Comparison of ENCODE assay signal across 1 cellular context in genomic region chr16:29899516-29900101, GRCh38.
TF ChIP-seq lines count a peak whose summit lies in the region.

Gene SEZ6L2, minus strand, starts transcription at chr16:29899550. Its CDS starts 531 bp downstream, at chr16:29899019.

TF ChIP-seq in HepG2, 621 proteins besides CTCF, POLR2A, EP300 and RAD21 (continued from another document and continues in another):
- TF ChIP-seq, protein P1, sequence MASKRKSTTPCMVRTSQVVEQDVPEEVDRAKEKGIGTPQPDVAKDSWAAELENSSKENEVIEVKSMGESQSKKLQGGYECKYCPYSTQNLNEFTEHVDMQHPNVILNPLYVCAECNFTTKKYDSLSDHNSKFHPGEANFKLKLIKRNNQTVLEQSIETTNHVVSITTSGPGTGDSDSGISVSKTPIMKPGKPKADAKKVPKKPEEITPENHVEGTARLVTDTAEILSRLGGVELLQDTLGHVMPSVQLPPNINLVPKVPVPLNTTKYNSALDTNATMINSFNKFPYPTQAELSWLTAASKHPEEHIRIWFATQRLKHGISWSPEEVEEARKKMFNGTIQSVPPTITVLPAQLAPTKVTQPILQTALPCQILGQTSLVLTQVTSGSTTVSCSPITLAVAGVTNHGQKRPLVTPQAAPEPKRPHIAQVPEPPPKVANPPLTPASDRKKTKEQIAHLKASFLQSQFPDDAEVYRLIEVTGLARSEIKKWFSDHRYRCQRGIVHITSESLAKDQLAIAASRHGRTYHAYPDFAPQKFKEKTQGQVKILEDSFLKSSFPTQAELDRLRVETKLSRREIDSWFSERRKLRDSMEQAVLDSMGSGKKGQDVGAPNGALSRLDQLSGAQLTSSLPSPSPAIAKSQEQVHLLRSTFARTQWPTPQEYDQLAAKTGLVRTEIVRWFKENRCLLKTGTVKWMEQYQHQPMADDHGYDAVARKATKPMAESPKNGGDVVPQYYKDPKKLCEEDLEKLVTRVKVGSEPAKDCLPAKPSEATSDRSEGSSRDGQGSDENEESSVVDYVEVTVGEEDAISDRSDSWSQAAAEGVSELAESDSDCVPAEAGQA (IDR thresholded peaks at IDR 0.05; ENCODE audit: low read depth): no peak
- TF ChIP-seq, protein P1 (CRISPR knock-in tag; IDR thresholded peaks at IDR 0.05; ENCODE audit: borderline replicate concordance): peak; percentile 99; the same call in 1 of the 2 replicates
- TF ChIP-seq ZSCAN21 (CRISPR knock-in tag; IDR thresholded peaks at IDR 0.05; ENCODE audit: borderline replicate concordance) (no peak; the same call in 1 of the 2 replicates), PAF1 (CRISPR knock-in tag; IDR thresholded peaks at IDR 0.05) (no peak), BCLAF1 (IDR thresholded peaks at IDR 0.05) (no peak), HMGA1 (CRISPR knock-in tag; conservative IDR thresholded peaks at IDR 0.05) (no peak), GATAD1 (CRISPR knock-in tag; IDR thresholded peaks at IDR 0.05) (peak; percentile 52; the same call in 1 of the 2 replicates), TMF1 (CRISPR knock-in tag; IDR thresholded peaks at IDR 0.05; ENCODE audit: low read depth) (peak; percentile 95; the same call in 1 of the 2 replicates), NCOR1 (IDR thresholded peaks at IDR 0.05; ENCODE audit: borderline replicate concordance, low read length) (no peak; the same call in 1 of the 2 replicates), ELF1 (CRISPR knock-in tag; IDR thresholded peaks at IDR 0.05) (no peak), CBFB (CRISPR knock-in tag; IDR thresholded peaks at IDR 0.05) (no peak; the same call in 1 of the 2 replicates), SALL1 (CRISPR knock-in tag; IDR thresholded peaks at IDR 0.05) (no peak; the same call in 1 of the 2 replicates), SMAD9 (CRISPR knock-in tag; IDR thresholded peaks at IDR 0.05) (no peak), ZNF101 (CRISPR knock-in tag; IDR thresholded peaks at IDR 0.05; ENCODE audit: borderline replicate concordance, low read depth) (no peak), POGK (CRISPR knock-in tag; conservative IDR thresholded peaks at IDR 0.05) (0 out of 2 replicates have a peak, but pooled peaks have one; percentile 95), ZNF749 (CRISPR knock-in tag; IDR thresholded peaks at IDR 0.05; ENCODE audit: borderline replicate concordance) (no peak; the same call in 1 of the 2 replicates), SNRNP70 (IDR thresholded peaks at IDR 0.05; ENCODE audit: low read depth, low read length) (no peak), ZNF792 (CRISPR knock-in tag; IDR thresholded peaks at IDR 0.05) (0 out of 2 replicates have a peak, but pooled peaks have one; percentile 63), PHF20 (CRISPR knock-in tag; IDR thresholded peaks at IDR 0.05) (no peak; the same call in 1 of the 2 replicates), ETV5 (CRISPR knock-in tag; IDR thresholded peaks at IDR 0.05; ENCODE audit: borderline replicate concordance) (peak; percentile 21; the same call in 1 of the 2 replicates), ZNF605 (CRISPR knock-in tag; IDR thresholded peaks at IDR 0.05) (peak; percentile 91), ZBTB1 (CRISPR knock-in tag; IDR thresholded peaks at IDR 0.05; ENCODE audit: borderline replicate concordance) (peak; percentile 65; the same call in 1 of the 2 replicates), MAFG (CRISPR knock-in tag; IDR thresholded peaks at IDR 0.05) (no peak), ZSCAN5A (CRISPR knock-in tag; IDR thresholded peaks at IDR 0.05; ENCODE audit: borderline replicate concordance) (no peak; the same call in 1 of the 2 replicates), KDM5A (IDR thresholded peaks at IDR 0.05; ENCODE audit: borderline replicate concordance, low read length) (no peak), ZNF512 (CRISPR knock-in tag; IDR thresholded peaks at IDR 0.05) (no peak; the same call in 1 of the 2 replicates), ZNF619 (CRISPR knock-in tag; IDR thresholded peaks at IDR 0.05) (no peak; the same call in 1 of the 2 replicates), MATR3 (CRISPR knock-in tag; IDR thresholded peaks at IDR 0.05) (no peak), ZNF224 (CRISPR knock-in tag; IDR thresholded peaks at IDR 0.05) (no peak), SMARCC2 (IDR thresholded peaks at IDR 0.05) (0 out of 2 replicates have a peak, but pooled peaks have one; percentile 24), MAFK (conservative IDR thresholded peaks at IDR 0.05 in 1 of 2, IDR thresholded peaks at IDR 0.05 in 1 of 2; ENCODE audit: low read length in 2 of 2) (no peak), ZBTB14 (CRISPR knock-in tag; IDR thresholded peaks at IDR 0.05) (0 out of 2 replicates have a peak, but pooled peaks have one; percentile 50)
- TF ChIP-seq, protein P2, sequence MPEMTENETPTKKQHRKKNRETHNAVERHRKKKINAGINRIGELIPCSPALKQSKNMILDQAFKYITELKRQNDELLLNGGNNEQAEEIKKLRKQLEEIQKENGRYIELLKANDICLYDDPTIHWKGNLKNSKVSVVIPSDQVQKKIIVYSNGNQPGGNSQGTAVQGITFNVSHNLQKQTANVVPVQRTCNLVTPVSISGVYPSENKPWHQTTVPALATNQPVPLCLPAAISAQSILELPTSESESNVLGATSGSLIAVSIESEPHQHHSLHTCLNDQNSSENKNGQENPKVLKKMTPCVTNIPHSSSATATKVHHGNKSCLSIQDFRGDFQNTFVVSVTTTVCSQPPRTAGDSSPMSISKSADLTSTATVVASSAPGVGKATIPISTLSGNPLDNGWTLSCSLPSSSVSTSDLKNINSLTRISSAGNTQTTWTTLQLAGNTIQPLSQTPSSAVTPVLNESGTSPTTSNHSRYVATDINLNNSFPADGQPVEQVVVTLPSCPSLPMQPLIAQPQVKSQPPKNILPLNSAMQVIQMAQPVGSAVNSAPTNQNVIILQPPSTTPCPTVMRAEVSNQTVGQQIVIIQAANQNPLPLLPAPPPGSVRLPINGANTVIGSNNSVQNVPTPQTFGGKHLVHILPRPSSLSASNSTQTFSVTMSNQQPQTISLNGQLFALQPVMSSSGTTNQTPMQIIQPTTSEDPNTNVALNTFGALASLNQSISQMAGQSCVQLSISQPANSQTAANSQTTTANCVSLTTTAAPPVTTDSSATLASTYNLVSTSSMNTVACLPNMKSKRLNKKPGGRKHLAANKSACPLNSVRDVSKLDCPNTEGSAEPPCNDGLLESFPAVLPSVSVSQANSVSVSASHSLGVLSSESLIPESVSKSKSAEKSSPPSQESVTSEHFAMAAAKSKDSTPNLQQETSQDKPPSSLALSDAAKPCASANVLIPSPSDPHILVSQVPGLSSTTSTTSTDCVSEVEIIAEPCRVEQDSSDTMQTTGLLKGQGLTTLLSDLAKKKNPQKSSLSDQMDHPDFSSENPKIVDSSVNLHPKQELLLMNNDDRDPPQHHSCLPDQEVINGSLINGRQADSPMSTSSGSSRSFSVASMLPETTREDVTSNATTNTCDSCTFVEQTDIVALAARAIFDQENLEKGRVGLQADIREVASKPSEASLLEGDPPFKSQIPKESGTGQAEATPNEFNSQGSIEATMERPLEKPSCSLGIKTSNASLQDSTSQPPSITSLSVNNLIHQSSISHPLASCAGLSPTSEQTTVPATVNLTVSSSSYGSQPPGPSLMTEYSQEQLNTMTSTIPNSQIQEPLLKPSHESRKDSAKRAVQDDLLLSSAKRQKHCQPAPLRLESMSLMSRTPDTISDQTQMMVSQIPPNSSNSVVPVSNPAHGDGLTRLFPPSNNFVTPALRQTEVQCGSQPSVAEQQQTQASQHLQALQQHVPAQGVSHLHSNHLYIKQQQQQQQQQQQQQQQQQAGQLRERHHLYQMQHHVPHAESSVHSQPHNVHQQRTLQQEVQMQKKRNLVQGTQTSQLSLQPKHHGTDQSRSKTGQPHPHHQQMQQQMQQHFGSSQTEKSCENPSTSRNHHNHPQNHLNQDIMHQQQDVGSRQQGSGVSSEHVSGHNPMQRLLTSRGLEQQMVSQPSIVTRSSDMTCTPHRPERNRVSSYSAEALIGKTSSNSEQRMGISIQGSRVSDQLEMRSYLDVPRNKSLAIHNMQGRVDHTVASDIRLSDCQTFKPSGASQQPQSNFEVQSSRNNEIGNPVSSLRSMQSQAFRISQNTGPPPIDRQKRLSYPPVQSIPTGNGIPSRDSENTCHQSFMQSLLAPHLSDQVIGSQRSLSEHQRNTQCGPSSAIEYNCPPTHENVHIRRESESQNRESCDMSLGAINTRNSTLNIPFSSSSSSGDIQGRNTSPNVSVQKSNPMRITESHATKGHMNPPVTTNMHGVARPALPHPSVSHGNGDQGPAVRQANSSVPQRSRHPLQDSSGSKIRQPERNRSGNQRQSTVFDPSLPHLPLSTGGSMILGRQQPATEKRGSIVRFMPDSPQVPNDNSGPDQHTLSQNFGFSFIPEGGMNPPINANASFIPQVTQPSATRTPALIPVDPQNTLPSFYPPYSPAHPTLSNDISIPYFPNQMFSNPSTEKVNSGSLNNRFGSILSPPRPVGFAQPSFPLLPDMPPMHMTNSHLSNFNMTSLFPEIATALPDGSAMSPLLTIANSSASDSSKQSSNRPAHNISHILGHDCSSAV (CRISPR knock-in tag; IDR thresholded peaks at IDR 0.05; ENCODE audit: borderline replicate concordance): no peak
